Comparison of ENCODE assay signal across 1 cellular context in the genomic region with DNA sequence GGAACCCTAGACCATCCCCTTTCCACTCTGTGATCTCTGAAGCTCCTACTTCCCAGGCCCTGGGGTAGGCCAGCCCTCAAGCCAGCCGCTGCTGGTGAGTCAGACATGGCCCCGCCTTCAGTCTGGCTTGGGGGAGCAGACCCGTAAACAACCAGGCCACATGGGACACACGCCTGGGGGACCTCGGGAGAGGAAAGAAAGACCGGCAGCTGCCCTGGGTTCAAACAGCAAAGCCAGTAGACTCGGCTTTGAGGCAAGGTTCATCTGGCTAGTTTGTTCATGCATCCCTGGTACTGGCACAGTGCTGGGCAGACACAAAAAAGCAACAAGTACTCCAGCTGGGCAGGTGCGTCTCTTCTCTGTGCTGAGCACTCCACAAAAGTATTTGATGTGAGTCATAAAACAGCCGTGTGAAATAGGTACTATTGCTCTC.
TF ChIP-seq lines count a peak whose summit lies in the region.

No MANE protein-coding gene starts in this region.

TF ChIP-seq in GM12878, 131 proteins besides CTCF, POLR2A, EP300 and RAD21 (continued from another document):
- TF ChIP-seq FOS (IDR thresholded peaks at IDR 0.05; ENCODE audit: borderline replicate concordance, extremely low read depth, insufficient read length): no peak
- TF ChIP-seq PKNOX1 (IDR thresholded peaks at IDR 0.05): no peak
- no peak for TF ChIP-seq LARP7 (IDR thresholded peaks at IDR 0.05)
- TF ChIP-seq NBN (IDR thresholded peaks at IDR 0.05): no peak
- TF ChIP-seq CHD2 (IDR thresholded peaks at IDR 0.05; ENCODE audit: borderline replicate concordance, low read depth, low read length): no peak
- no peak for TF ChIP-seq HCFC1 (IDR thresholded peaks at IDR 0.05; ENCODE audit: low read length)
